ENCODE assay signal across 9 cellular contexts in genomic region chr9:95504053-95504963, GRCh38. TPM values are rescaled to one million over a fixed set of nuclear protein-coding genes. Genes with fewer than 3 reads are reported as not detected.
DNase-seq lines count a peak whose midpoint lies in the region; ATAC-seq and TF ChIP-seq lines count a peak whose summit lies in the region.
"Had no signal": no experiment of that assay in that cellular context is flagged by ENCODE, and none has a peak within 500 bp of the region (broad histone marks: within the 10 kb centered on the region; RNA-seq: fewer than 3 reads in every experiment).

No MANE protein-coding gene starts in this region.

- H3K27ac ChIP-seq in A673 (ENCODE audit: low read depth, low read length, poor library complexity, severe bottlenecking) (no peak overlapping the region), HEK293 (ENCODE audit: extremely low read depth, low read depth, low read length) (peak overlapping the region; percentile 34), left lung (no peak overlapping the region)

- TF ChIP-seq CTCF in A673 (conservative IDR thresholded peaks at IDR 0.05; ENCODE audit: low read depth, low read length) (no peak), HEK293 (tag by site-specific recombination; IDR thresholded peaks at IDR 0.05) (peak; percentile 80), astrocyte of the spinal cord (IDR thresholded peaks at IDR 0.05; ENCODE audit: low read depth, low read length) (no peak), left lung (IDR thresholded peaks at IDR 0.05) (no peak)

- H3K9me3 ChIP-seq in A673 (ENCODE audit: low read depth, low read length, poor library complexity, severe bottlenecking) (no peaks in the 10 kb centered on the region), HEK293 (ENCODE audit: control insufficient read depth, insufficient read depth, low read depth, low read length) (no peaks in the 10 kb centered on the region), left lung (no peaks in the 10 kb centered on the region)

- peaks cover 42% of the 10 kb centered on the region for H3K4me1 ChIP-seq in A673 (ENCODE audit: insufficient read depth, low read length, poor library complexity, severe bottlenecking)
- no peaks in the 10 kb centered on the region for H3K4me1 ChIP-seq in HEK293 (ENCODE audit: control insufficient read depth, insufficient read depth, low read length)
- peaks cover 7 to 35% of the 10 kb centered on the region in 2 donors for H3K4me1 ChIP-seq in left lung

- peak; percentile 6 for ATAC-seq in left lung

- CTCF ChIA-PET in A673 (lab: Charles Lee), result no interaction called here
- CTCF ChIA-PET in HEK293 (lab: Yijun Ruan, JAX), result no interaction called here

- BruUV-seq in A673 (replicated peaks; lab: Mats Ljungman, UMichigan), result no TSS peak

- no peaks in the 10 kb centered on the region for H3K27me3 ChIP-seq in A673 (replicated peaks; ENCODE audit: insufficient read depth, low read depth, low read length, poor library complexity)
- H3K27me3 ChIP-seq in left lung, result peaks cover 3 to 54% of the 10 kb centered on the region in 2 donors

- in situ Hi-C loops in astrocyte of the spinal cord (cut with HindIII; ENCODE audit: low sequenced_read_pairs), result no loop called here

- POLR2A ChIA-PET in A673 (lab: Charles Lee; ENCODE audit: low non-redundant PET), result no interaction called here
- POLR2A ChIA-PET in HEK293 (lab: Yijun Ruan, JAX), result interaction anchor here (1.0 kb wide), 1 partner anchor 41 kb away, joined by 6 read pairs; no protein-coding TSS in a partner anchor

- no peaks in the 10 kb centered on the region for H3K36me3 ChIP-seq in A673 (ENCODE audit: insufficient read depth, low read length, poor library complexity, severe bottlenecking)
- H3K36me3 ChIP-seq in HEK293 (ENCODE audit: control insufficient read depth in 2 of 2, insufficient read depth in 1 of 2, low read length in 2 of 2), result peaks cover 0 to 8% of the 10 kb centered on the region in 2 experiments; a peak in 1 of 3 replicates
- no peaks in the 10 kb centered on the region for H3K36me3 ChIP-seq in left lung

- H3K4me3 ChIP-seq in A673 (ENCODE audit: low read depth, low read length, poor library complexity, severe bottlenecking), result no peak overlapping the region
- H3K4me3 ChIP-seq in HEK293 (ENCODE audit: low read depth, low read length), result no peak overlapping the region
- no peak overlapping the region for H3K4me3 ChIP-seq in astrocyte of the spinal cord (ENCODE audit: low read depth, low read length)
- H3K4me3 ChIP-seq in left lung, result no peak overlapping the region

- intact Hi-C loops in A673 (cut with micrococcal nuclease; ENCODE audit: unreplicated experiment), result loop anchor here (10.0 kb wide), 1 partner anchor 370 kb away; the partner anchor contains the start of gene ERCC6L2
- intact Hi-C loops in left lung (cut with DNase I), result loop anchor here in 1 of 2 donors (10.0 kb wide), 1 partner anchor 190 kb away; the partner anchor contains the start of gene FANCC

- DNase-seq in A673 (ENCODE audit: low spot score), result peak; percentile 54
- peak; percentile 17 for DNase-seq in astrocyte of the spinal cord (ENCODE audit: low read depth, low spot score)
- DNase-seq in left lung, result no peak
- DNase-seq in NCI-H226, result no peak
- DNase-seq in NCI-H2029 (lab: John Stamatoyannopoulos, UW), result no peak
- no peak for DNase-seq in GDM1 (lab: John Stamatoyannopoulos, UW)
- DNase-seq in stimulated activated CD4-positive, alpha-beta T cell treated with anti-CD3 and anti-CD28 coated beads, Interleukin-4, amount 100 ng/mL, for 4 hours, result no peak
- DNase-seq: NCI-H1417 treated with DMSO at 0.1 percent for 48 hours had no signal

TF ChIP-seq in HEK293, 187 proteins besides CTCF, POLR2A, EP300 and RAD21 (continues in another document):
- TF ChIP-seq SCRT2 (tag by site-specific recombination; IDR thresholded peaks at IDR 0.05) (peak; percentile 69), ZNF548 (tag by site-specific recombination; IDR thresholded peaks at IDR 0.05) (no peak), KLF9 (tag by site-specific recombination; IDR thresholded peaks at IDR 0.05; ENCODE audit: low read depth) (no peak; the same call in 1 of the 2 replicates), ZSCAN4 (tag by site-specific recombination; IDR thresholded peaks at IDR 0.05) (no peak), MEIS1 (CRISPR knock-in tag; IDR thresholded peaks at IDR 0.05; ENCODE audit: borderline replicate concordance) (no peak), GLI2 (tag by site-specific recombination; IDR thresholded peaks at IDR 0.05; ENCODE audit: borderline replicate concordance, low read depth) (no peak), ZFP3 (tag by site-specific recombination; IDR thresholded peaks at IDR 0.05; ENCODE audit: low read depth) (no peak), ZBTB21 (tag by site-specific recombination; IDR thresholded peaks at IDR 0.05) (no peak), SP7 (tag by site-specific recombination; IDR thresholded peaks at IDR 0.05) (no peak; the same call in 1 of the 2 replicates), ZNF518A (tag by site-specific recombination; conservative IDR thresholded peaks at IDR 0.05; ENCODE audit: low read depth) (no peak), ZNF658 (tag by site-specific recombination; IDR thresholded peaks at IDR 0.05) (no peak), ZBTB26 (tag by site-specific recombination; optimal IDR thresholded peaks at IDR 0.05) (no peak), ZNF629 (tag by site-specific recombination; IDR thresholded peaks at IDR 0.05) (peak; percentile 22; the same call in 1 of the 2 replicates), KLF7 (tag by site-specific recombination; IDR thresholded peaks at IDR 0.05; ENCODE audit: borderline replicate concordance) (no peak), IKZF3 (tag by site-specific recombination; IDR thresholded peaks at IDR 0.05) (no peak), ZBTB1 (tag by site-specific recombination; IDR thresholded peaks at IDR 0.05) (no peak), ZNF623 (tag by site-specific recombination; IDR thresholded peaks at IDR 0.05) (no peak), KLF8 (tag by site-specific recombination; IDR thresholded peaks at IDR 0.05) (no peak), ZNF211 (tag by site-specific recombination; IDR thresholded peaks at IDR 0.05; ENCODE audit: low read depth) (no peak), ZNF366 (tag by site-specific recombination; conservative IDR thresholded peaks at IDR 0.05) (0 out of 2 replicates have a peak, but pooled peaks have one; percentile 14), ZNF114 (tag by site-specific recombination; IDR thresholded peaks at IDR 0.05) (no peak)

RNA-seq across cellular contexts. Expression of gene PTCH1, which starts 12.5 kb away (rescaled TPM):
- total RNA-seq in A673 (2021) (32.6 and 36.5 TPM in 2 replicates), left lung (10 to 100 TPM; 19.7 to 29.9 TPM)

Comparison
In these comparisons a context has a peak if more than half of its experiments do, and no peak if none do; other contexts are left out.
1. DNase-seq: peak in A673 (single experiment) and astrocyte of the spinal cord (single experiment); none in left lung (0 of 2), NCI-H226 (single experiment), NCI-H2029 (single experiment), GDM1 (single experiment) and stimulated activated CD4-positive, alpha-beta T cell treated with anti-CD3 and anti-CD28 coated beads, Interleukin-4, amount 100 ng/mL, for 4 hours (0 of 2).